Comparison of ENCODE assay signal across 21 cellular contexts in genomic region chr20:2741463-2741862, GRCh38. TPM values are rescaled to one million over a fixed set of nuclear protein-coding genes. Genes with fewer than 3 reads are reported as not detected.
DNase-seq lines count a peak whose midpoint lies in the region; ATAC-seq, FAIRE-seq and TF ChIP-seq lines count a peak whose summit lies in the region.
"Had no signal": no experiment of that assay in that cellular context is flagged by ENCODE, and none has a peak within 500 bp of the region (broad histone marks: within the 10 kb centered on the region; RNA-seq: fewer than 3 reads in every experiment).

No MANE protein-coding gene starts in this region.

- peak overlapping the region; percentile 33 to 69 for H3K4me3 Mint-ChIP-seq in activated T-cell treated with anti-CD3 and anti-CD28 coated beads, Interleukin-2, amount 50 U/mL, for 72 hours

- H3K4me1 Mint-ChIP-seq in activated T-cell treated with anti-CD3 and anti-CD28 coated beads, Interleukin-2, amount 50 U/mL, for 72 hours (ENCODE audit: low read depth), result peaks cover 36% of the 10 kb centered on the region

- no peaks in the 10 kb centered on the region for H3K27me3 Mint-ChIP-seq in activated T-cell treated with anti-CD3 and anti-CD28 coated beads, Interleukin-2, amount 50 U/mL, for 72 hours (ENCODE audit: low read depth)

- FAIRE-seq in GM12891 (lab: Jason Lieb, UNC), result peak; percentile 38
- FAIRE-seq: A204.1, GM12892, TTC549 had no signal

- peak; percentile 41 to 47 for DNase-seq in activated CD4-positive, alpha-beta T cell treated with anti-CD3 and anti-CD28 coated beads for 4 hours
- no peak for DNase-seq in activated CD4-positive, alpha-beta T cell treated with anti-CD3 and anti-CD28 coated beads, Interleukin-2, amount 50 U/mL, for 4 hours
- no peak for DNase-seq in GM12891 (ENCODE audit: insufficient read length, low spot score)
- peak; percentile 42 for DNase-seq in activated T-cell treated with anti-CD3 and anti-CD28 coated beads, Interleukin-2, amount 50 U/mL, for 72 hours
- no peak for DNase-seq in left colon
- DNase-seq in NCI-H1930 (lab: John Stamatoyannopoulos, UW), result no peak
- DNase-seq in SKM-1 treated with dmso at 0.1 percent for 144 hours (lab: John Stamatoyannopoulos, UW; ENCODE audit: unreplicated experiment), result no peak
- DNase-seq in amygdala (lab: John Stamatoyannopoulos, UW), result no peak
- DNase-seq: body of pancreas, COR-L47, dorsolateral prefrontal cortex, H7, heart right ventricle, NCI-H2029, nucleus accumbens, OCI-M1, right lobe of liver had no signal

- peak; percentile 79 to 83 for ATAC-seq in activated T-cell treated with anti-CD3 and anti-CD28 coated beads, Interleukin-2, amount 50 U/mL, for 72 hours (replicated peaks in 1 of 2)
- peak; percentile 37 for ATAC-seq in left colon
- ATAC-seq: body of pancreas, heart right ventricle had no signal

- H3K27ac Mint-ChIP-seq in activated T-cell treated with anti-CD3 and anti-CD28 coated beads, Interleukin-2, amount 50 U/mL, for 72 hours, result peak overlapping the region; percentile 13

- intact Hi-C loops in left colon (cut with DNase I, micrococcal nuclease), result no loop called here

- H3K36me3 Mint-ChIP-seq in activated T-cell treated with anti-CD3 and anti-CD28 coated beads, Interleukin-2, amount 50 U/mL, for 72 hours (ENCODE audit: insufficient read depth in 2 of 2), result no peaks in the 10 kb centered on the region

- no peaks in the 10 kb centered on the region for H3K9me3 Mint-ChIP-seq in activated T-cell treated with anti-CD3 and anti-CD28 coated beads, Interleukin-2, amount 50 U/mL, for 72 hours

- TF ChIP-seq POLR2A in GM12891 (IDR thresholded peaks at IDR 0.05; ENCODE audit: low read depth, low read length), result no peak

TF ChIP-seq in GM12891, 5 proteins besides CTCF, POLR2A, EP300 and RAD21:
- TF ChIP-seq TAF1 (IDR thresholded peaks at IDR 0.05; ENCODE audit: low read depth, low read length), result no peak
- TF ChIP-seq POLR2AphosphoS5 (IDR thresholded peaks at IDR 0.05; ENCODE audit: low read depth, low read length), result no peak
- no peak for TF ChIP-seq POU2F2 (IDR thresholded peaks at IDR 0.05; ENCODE audit: low read depth, low read length)
- TF ChIP-seq SPI1 (IDR thresholded peaks at IDR 0.05; ENCODE audit: low read depth, low read length), result no peak
- TF ChIP-seq PAX5 (IDR thresholded peaks at IDR 0.05; ENCODE audit: insufficient read depth, low read length, severe bottlenecking), result no peak
TF ChIP-seq in GM12891: peak in this region for 0.

RNA-seq across cellular contexts. Expression of gene EBF4, which starts 48.9 kb away (rescaled TPM):
- polyA plus RNA-seq in GM12891 (2012; ENCODE audit: low read depth, missing spikeins), result not detected
- total RNA-seq in activated T-cell treated with anti-CD3 and anti-CD28 coated beads, Interleukin-2, amount 50 U/mL, for 72 hours, result 10 to 100 TPM in 1 of 2 donors, 1 to 10 TPM in 1; 8.9 to 23.0 TPM
- total RNA-seq in left colon, result 1 to 10 TPM; 1.9 to 8.2 TPM
- total RNA-seq: G401 had no signal

RNA-seq across cellular contexts. Expression of gene CPXM1, which starts 59.0 kb away (rescaled TPM):
- polyA plus RNA-seq in GM12891 (2012; ENCODE audit: low read depth, missing spikeins), result 16.4 TPM
- total RNA-seq in activated T-cell treated with anti-CD3 and anti-CD28 coated beads, Interleukin-2, amount 50 U/mL, for 72 hours, result 1 to 10 TPM; 4.0 to 4.4 TPM
- 1 to 10 TPM in 1 of 2 donors, under 1 TPM in 1; 0.24 to 2.3 TPM for total RNA-seq in left colon

Comparison
In these comparisons a context has a peak if more than half of its experiments do, and no peak if none do; other contexts are left out.
1. DNase-seq: peak in activated CD4-positive, alpha-beta T cell treated with anti-CD3 and anti-CD28 coated beads for 4 hours (2 of 2) and activated T-cell treated with anti-CD3 and anti-CD28 coated beads, Interleukin-2, amount 50 U/mL, for 72 hours (2 of 2); none in activated CD4-positive, alpha-beta T cell treated with anti-CD3 and anti-CD28 coated beads, Interleukin-2, amount 50 U/mL, for 4 hours (0 of 2), GM12891 (single experiment), left colon (0 of 2), NCI-H1930 (0 of 2), SKM-1 treated with dmso at 0.1 percent for 144 hours (single experiment) and amygdala (0 of 56).